Comparison of ENCODE assay signal across 24 cellular contexts in the genomic region with DNA sequence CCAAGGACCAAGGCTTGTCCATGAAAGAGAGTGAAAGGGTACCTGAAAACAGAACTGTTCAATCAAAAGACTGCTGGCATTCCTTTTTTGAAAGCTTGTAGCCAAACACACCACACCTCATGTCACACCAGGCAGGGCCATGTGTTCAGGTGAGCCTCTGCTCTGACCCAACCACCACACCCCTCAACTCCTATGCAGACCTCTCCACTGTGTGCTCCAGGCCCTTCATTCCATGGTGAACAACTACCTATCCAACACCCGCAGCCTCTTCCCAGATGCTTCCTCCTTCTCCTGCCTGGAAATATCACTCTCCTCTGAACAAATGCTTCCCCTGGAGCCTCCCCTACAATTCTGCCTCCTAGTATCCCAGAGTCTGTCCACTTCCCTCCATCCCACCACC.
DNase-seq lines count a peak whose midpoint lies in the region; ATAC-seq, FAIRE-seq and TF ChIP-seq lines count a peak whose summit lies in the region.
"Had no signal": no experiment of that assay in that cellular context is flagged by ENCODE, and none has a peak within 500 bp of the region (broad histone marks: within the 10 kb centered on the region; RNA-seq: fewer than 3 reads in every experiment).

No MANE protein-coding gene starts in this region.

- H4K91ac ChIP-seq in H1 (replicated peaks; ENCODE audit: insufficient read length, low read length) = no peak overlapping the region

- TF ChIP-seq POLR2A in HepG2 (IDR thresholded peaks at IDR 0.05; ENCODE audit: insufficient read depth in 1 of 2, low read depth in 2 of 2, low read length in 2 of 2) = no peak
- no peak for TF ChIP-seq POLR2A in right lobe of liver (IDR thresholded peaks at IDR 0.05)
- no peak for TF ChIP-seq POLR2A in H1 (IDR thresholded peaks at IDR 0.05; ENCODE audit: control extremely low read depth in 1 of 2, low read depth in 2 of 2, low read length in 2 of 2)

- no peak overlapping the region for H3K4me3 ChIP-seq in HepG2 (replicated peaks in 1 of 3; ENCODE audit: insufficient read depth in 1 of 3, low read depth in 2 of 3, low read length in 3 of 3)
- no peak overlapping the region for H3K4me3 ChIP-seq in right lobe of liver
- no peak overlapping the region for H3K4me3 ChIP-seq in HL-60 (replicated peaks; ENCODE audit: insufficient read depth, low read length)
- no peak overlapping the region for H3K4me3 ChIP-seq in H1 (ENCODE audit: extremely low read depth in 1 of 4, insufficient read depth in 2 of 4, low read depth in 3 of 4, low read length in 4 of 4)
- H3K4me3 ChIP-seq: GM23248 had no signal

- TF ChIP-seq RAD21 in HepG2 (CRISPR knock-in tag; IDR thresholded peaks at IDR 0.05) (no peak), H1 (IDR thresholded peaks at IDR 0.05 in 1 of 2, conservative IDR thresholded peaks at IDR 0.05 in 1 of 2; ENCODE audit: low read depth in 2 of 2, low read length in 2 of 2) (no peak)

- peaks cover 4% of the 10 kb centered on the region for H3K79me2 ChIP-seq in HepG2 (ENCODE audit: insufficient read depth, low read length)
- no peaks in the 10 kb centered on the region for H3K79me2 ChIP-seq in H1 (ENCODE audit: control insufficient read depth in 1 of 2, insufficient read depth in 2 of 2, low read length in 2 of 2)

- H3K4me1 ChIP-seq in HepG2 (ENCODE audit: insufficient read depth, low read length) (peaks cover 58% of the 10 kb centered on the region), right lobe of liver (no peaks in the 10 kb centered on the region), H1 (replicated peaks in 1 of 4; ENCODE audit: control insufficient read depth in 3 of 4, insufficient read depth in 4 of 4, low read length in 3 of 4) (peaks cover 0 to 2% (median 0%) of the 10 kb centered on the region in 4 experiments; a peak in 1 of 7 replicates)
- H3K4me1 ChIP-seq: Caco-2 had no signal

- no peak for TF ChIP-seq EP300 in HepG2 (IDR thresholded peaks at IDR 0.05; ENCODE audit: low read depth in 2 of 2, low read length in 2 of 2)
- no peak for TF ChIP-seq EP300 in HepG2 (CRISPR knock-in tag; IDR thresholded peaks at IDR 0.05; ENCODE audit: borderline replicate concordance)
- no peak for TF ChIP-seq EP300 in H1 (IDR thresholded peaks at IDR 0.05; ENCODE audit: borderline replicate concordance in 1 of 2, low read depth in 2 of 2, low read length in 2 of 2)

- intact Hi-C loops in HepG2 (cut with micrococcal nuclease; ENCODE audit: unreplicated experiment) (no loop called here), right lobe of liver (cut with DNase I) (no loop called here)

- no peak overlapping the region for H3K18ac ChIP-seq in H1 (ENCODE audit: extremely low read depth, low read length)

- no peak overlapping the region for H3K27ac Mint-ChIP-seq in stimulated activated effector memory CD8-positive, alpha-beta T cell treated with anti-CD3 and anti-CD28 coated beads, Interleukin-12 subunit alpha, Interleukin-12 subunit beta, amount 100 ng/mL, for 72 hours
- H3K27ac Mint-ChIP-seq: HFFc6, IgD-negative memory B cell had no signal

- H2AFZ ChIP-seq in HepG2 (ENCODE audit: low read length) = no peak overlapping the region
- no peak overlapping the region for H2AFZ ChIP-seq in H1 (ENCODE audit: low read length)
- H2AFZ ChIP-seq: GM23248 had no signal

- H4K5ac ChIP-seq in H1 (ENCODE audit: insufficient read length, low read depth, low read length) = no peak overlapping the region

- no peak overlapping the region for H2BK12ac ChIP-seq in H1 (ENCODE audit: low read depth, low read length)

- no peak overlapping the region for H2BK20ac ChIP-seq in H1 (ENCODE audit: low read length)

- H3K4me1 Mint-ChIP-seq in stimulated activated effector memory CD8-positive, alpha-beta T cell treated with anti-CD3 and anti-CD28 coated beads, Interleukin-12 subunit alpha, Interleukin-12 subunit beta, amount 100 ng/mL, for 72 hours = no peaks in the 10 kb centered on the region
- H3K4me1 Mint-ChIP-seq: IgD-negative memory B cell had no signal

- H2BK5ac ChIP-seq in H1 (ENCODE audit: low read depth, low read length) = no peak overlapping the region

- no peaks in the 10 kb centered on the region for H3K23me2 ChIP-seq in H1 (ENCODE audit: low read depth, low read length)

- CTCF ChIA-PET in HepG2 (lab: Yijun Ruan, JAX; ENCODE audit: low intra/inter-chr PET ratio, low total read pairs) = no interaction called here
- CTCF ChIA-PET in H1 (lab: Charles Lee; ENCODE audit: partially characterized antibody) = no interaction called here

- no peak overlapping the region for H3K4ac ChIP-seq in H1 (replicated peaks; ENCODE audit: insufficient read length, low read depth, low read length)

- no peaks in the 10 kb centered on the region for H3K27me3 ChIP-seq in HepG2 (ENCODE audit: control insufficient read depth in 1 of 2, insufficient read depth in 2 of 2, low read length in 2 of 2)
- no peaks in the 10 kb centered on the region for H3K27me3 ChIP-seq in right lobe of liver
- no peaks in the 10 kb centered on the region for H3K27me3 ChIP-seq in HL-60 (ENCODE audit: insufficient read depth, poor library complexity, severe bottlenecking)
- H3K27me3 ChIP-seq in H1 (replicated peaks in 1 of 4; ENCODE audit: control insufficient read depth in 3 of 4, extremely low read depth in 1 of 4, insufficient read depth in 3 of 4, low read length in 3 of 4) = no peaks in the 10 kb centered on the region
- H3K27me3 ChIP-seq: BE2C had no signal

- BruUV-seq in HepG2 (replicated peaks; lab: Mats Ljungman, UMichigan) = no TSS peak

- H3K9me3 ChIP-seq in HepG2 (ENCODE audit: low read length) (no peaks in the 10 kb centered on the region), right lobe of liver (no peaks in the 10 kb centered on the region), H1 (ENCODE audit: insufficient read depth in 2 of 2, low read depth in 1 of 2, low read length in 1 of 2) (no peaks in the 10 kb centered on the region)
- H3K9me3 ChIP-seq: BE2C, Caco-2 had no signal

- H4K20me1 ChIP-seq in HepG2 (ENCODE audit: insufficient read depth, low read length) (no peaks in the 10 kb centered on the region), H1 (replicated peaks in 1 of 2; ENCODE audit: control insufficient read depth in 1 of 2, insufficient read depth in 2 of 2, low read length in 2 of 2) (no peaks in the 10 kb centered on the region)

- H3K27ac ChIP-seq in HepG2 (ENCODE audit: extremely low read length, insufficient read depth, low read length) (no peak overlapping the region), right lobe of liver (no peak overlapping the region), HL-60 (replicated peaks) (peak overlapping the region; percentile 68), H1 (ENCODE audit: low read depth, low read length) (no peak overlapping the region)
- H3K27ac ChIP-seq: GM23248 had no signal

- no peaks in the 10 kb centered on the region for H3K9me3 Mint-ChIP-seq in stimulated activated effector memory CD8-positive, alpha-beta T cell treated with anti-CD3 and anti-CD28 coated beads, Interleukin-12 subunit alpha, Interleukin-12 subunit beta, amount 100 ng/mL, for 72 hours
- H3K9me3 Mint-ChIP-seq: CD4-positive, CD25-positive, alpha-beta regulatory T cell; HFFc6 had no signal

- FAIRE-seq in HepG2 (lab: Jason Lieb, UNC) (no peak), H1 (lab: Jason Lieb, UNC) (no peak)
- FAIRE-seq: GM12891, GM19239 had no signal

- POLR2A ChIA-PET in HepG2 (lab: Yijun Ruan, JAX) = interaction anchor here (0.9 kb wide), 1 partner anchor 8 kb away, joined by 4 read pairs; no protein-coding TSS in a partner anchor
- POLR2A ChIA-PET in H1 (lab: Charles Lee; ENCODE audit: partially characterized antibody) = no interaction called here

- ATAC-seq in HepG2 = no peak
- no peak for ATAC-seq in right lobe of liver
- ATAC-seq in stimulated activated effector memory CD8-positive, alpha-beta T cell treated with anti-CD3 and anti-CD28 coated beads, Interleukin-12 subunit alpha, Interleukin-12 subunit beta, amount 100 ng/mL, for 72 hours = peak; percentile 26
- ATAC-seq in HG03460 (IDR thresholded peaks at IDR 0.05; ENCODE audit: unreplicated experiment) = no peak
- no peak for ATAC-seq in HG03139 (IDR thresholded peaks at IDR 0.05; ENCODE audit: unreplicated experiment)
- ATAC-seq: HCT116 had no signal

- 100% methylated on average over 1 of the region's 1 CpG for WGBS in HepG2 (ENCODE audit: low lambda C conversion rate)
- 100% methylated on average over 1 of the region's 1 CpG for WGBS in right lobe of liver (ENCODE audit: insufficient coverage, low coverage, low lambda C conversion rate, missing lambda C conversion rate)
- WGBS in H1 (ENCODE audit: extremely low coverage in 1 of 2, insufficient coverage in 1 of 2, insufficient read length in 1 of 2, insufficient replicate concordance in 2 of 2, low coverage in 1 of 2, low lambda C conversion rate in 2 of 2, missing lambda C conversion rate in 1 of 2), 2 experiments = 82% methylated on average over 1 of the region's 1 CpG; no CpG with 5 or more reads in 1 of the 2 experiments

- H2BK120ac ChIP-seq in H1 (replicated peaks; ENCODE audit: low read depth, low read length) = no peak overlapping the region

- H3K4me3 Mint-ChIP-seq in stimulated activated effector memory CD8-positive, alpha-beta T cell treated with anti-CD3 and anti-CD28 coated beads, Interleukin-12 subunit alpha, Interleukin-12 subunit beta, amount 100 ng/mL, for 72 hours = no peak overlapping the region
- H3K4me3 Mint-ChIP-seq: CD4-positive, CD25-positive, alpha-beta regulatory T cell; HFFc6; IgD-negative memory B cell had no signal

- H2BK15ac ChIP-seq in H1 (ENCODE audit: low read length) = peak overlapping the region; percentile 81; the same call in 1 of the 2 replicates

- H3K9ac ChIP-seq in HepG2 (ENCODE audit: insufficient read depth, low read depth, low read length) (no peak overlapping the region), H1 (replicated peaks in 1 of 4; ENCODE audit: extremely low read depth in 1 of 4, low read depth in 3 of 4, low read length in 3 of 4) (no peak overlapping the region)
- H3K9ac ChIP-seq: GM23248 had no signal

- in situ Hi-C loops in HepG2 (cut with HindIII; ENCODE audit: extremely low pct_ligation_motif_present, low pct_unique_long_range_greater_than_20kb) = no loop called here

- no peak overlapping the region for H3K14ac ChIP-seq in H1 (ENCODE audit: insufficient read length)

- no peak overlapping the region for H3K23ac ChIP-seq in H1 (ENCODE audit: insufficient read length)

- no peaks in the 10 kb centered on the region for H3K79me1 ChIP-seq in H1 (ENCODE audit: low read depth, low read length)

- H3K4me2 ChIP-seq in HepG2 (ENCODE audit: low read depth, low read length) (no peak overlapping the region), H1 (ENCODE audit: insufficient read depth in 1 of 2, low read depth in 2 of 2, low read length in 2 of 2) (no peak overlapping the region)

- H3K56ac ChIP-seq in H1 (replicated peaks; ENCODE audit: insufficient read length, low read depth, low read length) = no peak overlapping the region

- TF ChIP-seq CTCF in HepG2 (CRISPR knock-in tag; IDR thresholded peaks at IDR 0.05) (no peak), right lobe of liver (IDR thresholded peaks at IDR 0.05) (no peak), HL-60 (IDR thresholded peaks at IDR 0.05; ENCODE audit: insufficient read depth, low read length) (no peak), H1 (IDR thresholded peaks at IDR 0.05; ENCODE audit: control extremely low read depth in 1 of 3, insufficient read depth in 1 of 3, low read depth in 1 of 3, low read length in 3 of 3) (no peak)

- DNase-seq in HepG2 (ENCODE audit: low spot score) (no peak), right lobe of liver (no peak), HL-60 (ENCODE audit: low read depth in 1 of 2, low spot score in 1 of 2) (no peak), H1 (ENCODE audit: low read depth in 1 of 2, low spot score in 2 of 2) (no peak), D341Med (ENCODE audit: low spot score) (no peak)
- DNase-seq in stimulated activated effector memory CD8-positive, alpha-beta T cell treated with anti-CD3 and anti-CD28 coated beads, Interleukin-12 subunit alpha, Interleukin-12 subunit beta, amount 100 ng/mL, for 72 hours (ENCODE audit: low spot score in 2 of 2) = no peak
- DNase-seq: ACHN; C1 segment of cervical spinal cord; Caco-2; CD4-positive, CD25-positive, alpha-beta regulatory T cell; DMS53; DND-41; EL; GM23248; H7; HFFc6; KG1 had no signal

- no peak overlapping the region for H4K8ac ChIP-seq in H1 (ENCODE audit: extremely low read depth, insufficient read depth, low read length)

- H3K36me3 Mint-ChIP-seq in stimulated activated effector memory CD8-positive, alpha-beta T cell treated with anti-CD3 and anti-CD28 coated beads, Interleukin-12 subunit alpha, Interleukin-12 subunit beta, amount 100 ng/mL, for 72 hours = no peaks in the 10 kb centered on the region
- H3K36me3 Mint-ChIP-seq: CD4-positive, CD25-positive, alpha-beta regulatory T cell; IgD-negative memory B cell had no signal

- 0 out of 2 replicates have a peak overlapping the region, but pooled peaks have one; percentile 53 for H2AK5ac ChIP-seq in H1 (ENCODE audit: low read depth, low read length)

- H3K36me3 ChIP-seq in HepG2 (replicated peaks in 1 of 2; ENCODE audit: control insufficient read depth in 1 of 2, insufficient read depth in 2 of 2, low read length in 2 of 2) = no peaks in the 10 kb centered on the region; a peak in 1 of 5 replicates
- H3K36me3 ChIP-seq in right lobe of liver = no peaks in the 10 kb centered on the region
- no peaks in the 10 kb centered on the region for H3K36me3 ChIP-seq in H1 (ENCODE audit: control insufficient read depth in 2 of 4, insufficient read depth in 4 of 4, low read length in 3 of 4)
- H3K36me3 ChIP-seq: BE2C had no signal
